10 cellular contexts compared by ENCODE assay signal in the genomic region with DNA sequence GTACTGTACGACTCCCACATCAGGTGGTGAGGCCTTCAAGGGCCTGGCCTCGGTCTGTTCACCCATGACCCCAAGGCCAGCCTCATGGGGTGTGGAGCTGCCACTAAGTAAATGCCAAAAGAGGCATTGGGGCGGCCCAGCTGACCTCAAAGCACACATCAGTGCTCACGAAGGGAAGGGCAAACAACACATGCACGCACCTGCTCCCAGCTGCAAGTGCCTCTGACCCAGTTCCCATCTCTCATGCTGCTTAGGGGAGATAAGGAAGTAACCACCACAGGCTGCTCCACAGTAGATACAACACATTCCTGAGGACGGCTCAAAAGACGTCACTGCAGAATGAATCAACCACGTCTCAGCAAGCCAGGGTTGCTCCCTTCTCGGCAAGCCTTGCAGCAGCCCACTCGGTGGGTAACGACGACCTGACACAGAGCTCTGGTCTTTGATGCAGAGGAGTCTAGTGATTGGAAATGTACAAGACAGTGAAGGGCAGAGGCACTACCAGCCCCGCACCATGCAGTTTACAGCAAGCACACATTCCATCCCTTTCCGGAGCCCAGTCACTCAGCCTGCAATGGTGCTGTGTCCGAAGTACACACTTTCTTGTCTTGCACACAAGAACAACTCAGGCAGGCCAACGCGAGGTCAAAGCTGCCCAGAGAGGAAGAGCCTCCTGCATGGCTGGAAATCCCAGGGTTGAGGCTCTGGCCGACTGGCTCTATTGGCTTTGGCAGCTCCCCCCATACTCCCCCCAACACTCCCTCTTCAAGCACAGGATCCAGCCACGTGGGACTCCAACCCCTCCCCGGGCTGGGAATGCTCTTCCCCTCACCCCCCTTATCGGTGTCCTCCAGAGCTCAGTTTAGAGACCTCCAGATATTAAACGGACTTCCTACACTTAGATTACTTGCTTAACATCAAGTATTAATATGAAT. TPM values are rescaled to one million over a fixed set of nuclear protein-coding genes. Genes with fewer than 3 reads are reported as not detected.
A peak's percentile ranks its signal among the peaks of the same experiment; 100 is the strongest.
DNase-seq lines count a peak whose midpoint lies in the region; ATAC-seq and TF ChIP-seq lines count a peak whose summit lies in the region.
"Had no signal": no experiment of that assay in that cellular context is flagged by ENCODE, and none has a peak within 500 bp of the region (broad histone marks: within the 10 kb centered on the region; RNA-seq: fewer than 3 reads in every experiment).

No MANE protein-coding gene starts in this region.

- TF ChIP-seq POLR2A in upper lobe of left lung (IDR thresholded peaks at IDR 0.05) = no peak

- H3K9ac ChIP-seq in PC-3 (ENCODE audit: low read length) = peak overlapping the region; percentile 24; the same call in 1 of the 2 replicates

- H3K79me2 ChIP-seq in PC-3 (ENCODE audit: low read length) = no peaks in the 10 kb centered on the region

- H3K4me2 ChIP-seq in PC-3 (ENCODE audit: low read length) = no peak overlapping the region

- no TSS peak for BruUV-seq in PC-3 (replicated peaks; lab: Mats Ljungman, UMichigan)

- H3K27me3 ChIP-seq in PC-3 (ENCODE audit: low read length) (no peaks in the 10 kb centered on the region), upper lobe of left lung (no peaks in the 10 kb centered on the region)

- H3K36me3 ChIP-seq in PC-3 (ENCODE audit: low read depth, low read length) = no peaks in the 10 kb centered on the region
- peaks cover 0 to 13% (median 4%) of the 10 kb centered on the region in 4 donors for H3K36me3 ChIP-seq in upper lobe of left lung

- ATAC-seq in GM21576 (IDR thresholded peaks at IDR 0.05; ENCODE audit: unreplicated experiment) (peak; percentile 41), PC-3 (no peak), upper lobe of left lung (ENCODE audit: low FRiP score in 2 of 2) (peak; percentile 80 to 95)

- H3K4me3 ChIP-seq in PC-3 (ENCODE audit: low read length) (no peak overlapping the region), upper lobe of left lung (no peak overlapping the region)

- CTCF ChIA-PET in PC-3 (lab: Charles Lee) = no interaction called here

- DNase-seq in A172 (ENCODE audit: low spot score) (peak; percentile 43), PC-3 (peak; percentile 27), iris pigment epithelial cell (ENCODE audit: low read depth) (peak; percentile 99), upper lobe of left lung (peak in 1 of 2 donors; percentile 81), T-helper 1 cell (no peak), superior temporal gyrus (ENCODE audit: extremely low spot score) (no peak), HPDE6-E6E7 (ENCODE audit: extremely low spot score) (no peak)
- DNase-seq: CD4-positive, CD25-positive, alpha-beta regulatory T cell had no signal

- no peaks in the 10 kb centered on the region for H3F3A ChIP-seq in PC-3 (ENCODE audit: low read length, unreplicated experiment)

- POLR2A ChIA-PET in PC-3 (lab: Charles Lee; ENCODE audit: unreplicated experiment) = no interaction called here

- H4K20me1 ChIP-seq in PC-3 (ENCODE audit: low read length) = no peaks in the 10 kb centered on the region

- no peak overlapping the region for H2AFZ ChIP-seq in PC-3 (ENCODE audit: low read length)

- H3K4me1 ChIP-seq in PC-3 (ENCODE audit: insufficient read depth, low read length) (no peaks in the 10 kb centered on the region), upper lobe of left lung (peaks cover 0 to 24% (median 11%) of the 10 kb centered on the region in 4 donors)

- H3K27ac ChIP-seq in PC-3 (ENCODE audit: low read length) = peak overlapping the region; percentile 61
- peak overlapping the region; percentile 23 to 73 (median 60) for H3K27ac ChIP-seq in upper lobe of left lung

- WGBS in upper lobe of left lung, 2 donors = 35 to 43% methylated on average over 14 to 22 of the region's 22 CpGs

- H3K9me2 ChIP-seq in PC-3 (replicated peaks; ENCODE audit: low read length) = no peaks in the 10 kb centered on the region

- TF ChIP-seq EP300 in upper lobe of left lung (IDR thresholded peaks at IDR 0.05) = peak in 2 of 4 donors; percentile 78 to 88

- no peaks in the 10 kb centered on the region for H3K9me3 ChIP-seq in PC-3 (ENCODE audit: low read length)
- H3K9me3 ChIP-seq in upper lobe of left lung = no peaks in the 10 kb centered on the region

- intact Hi-C loops in PC-3 (cut with micrococcal nuclease) = no loop called here

- TF ChIP-seq CTCF in PC-3 (conservative IDR thresholded peaks at IDR 0.05; ENCODE audit: low read depth, low read length) = no peak
- no peak for TF ChIP-seq CTCF in upper lobe of left lung (IDR thresholded peaks at IDR 0.05)

RNA-seq across cellular contexts. Expression of gene FABP6, which starts 31.8 kb away (rescaled TPM):
- total RNA-seq in A172 (2014; rRNA removed; shearing (Covaris generic)) = 0.17 and 1.5 TPM in 2 replicates
- total RNA-seq in PC-3 (2014; rRNA removed) = 2.0 TPM in 1 of 2 replicates, not detected in the other
- 10 to 100 TPM in 2 of 6 donors, 1 to 10 TPM in 2, not detected in 2; 4.4 to 14.4 (median 9.1) TPM for total RNA-seq in upper lobe of left lung
- total RNA-seq: CD4-positive, CD25-positive, alpha-beta regulatory T cell; natural killer cell treated with Interleukin-12 subunit alpha and Interleukin-12 subunit beta and Interleukin-15 and Interleukin-18, amount 100 ng/mL, for 72 hours had no signal

RNA-seq across cellular contexts. Expression of gene CCNJL, which starts 51.2 kb away (rescaled TPM):
- total RNA-seq in A172 (2014; rRNA removed; shearing (Covaris generic)) = 10.5 and 15.2 TPM in 2 replicates
- total RNA-seq in PC-3 (2014; rRNA removed) = 7.7 and 9.3 TPM in 2 replicates
- total RNA-seq in upper lobe of left lung = 10 to 100 TPM; 15.6 to 25.2 (median 21.2) TPM
- total RNA-seq: CD4-positive, CD25-positive, alpha-beta regulatory T cell had no signal

Comparison
In these comparisons a context has a peak if more than half of its experiments do, and no peak if none do; other contexts are left out.
1. DNase-seq: peak in A172 (single experiment), PC-3 (single experiment) and iris pigment epithelial cell (single experiment); none in T-helper 1 cell (0 of 5), superior temporal gyrus (single experiment) and HPDE6-E6E7 (single experiment).